In genomic region chr22:41091139-41092022, GRCh38 we compare ENCODE assay signal across 8 cellular contexts. TPM values are rescaled to one million over a fixed set of nuclear protein-coding genes. Genes with fewer than 3 reads are reported as not detected.
DNase-seq lines count a peak whose midpoint lies in the region; ATAC-seq and TF ChIP-seq lines count a peak whose summit lies in the region.

No MANE protein-coding gene starts in this region.

- H3K36me3 ChIP-seq in KOPT-K1 (ENCODE audit: insufficient read depth, low read length), result peaks cover 10% of the 10 kb centered on the region
- no peaks in the 10 kb centered on the region for H3K36me3 ChIP-seq in Peyer's patch
- H3K36me3 ChIP-seq in esophagus muscularis mucosa, result no peaks in the 10 kb centered on the region
- peaks cover 0 to 4% of the 10 kb centered on the region in 2 donors for H3K36me3 ChIP-seq in muscle layer of duodenum (ENCODE audit: control insufficient read depth in 1 of 2, insufficient read depth in 2 of 2, low read length in 2 of 2)

- DNase-seq in DMS79 (lab: John Stamatoyannopoulos, UW) (peak; percentile 87), Peyer's patch (peak; percentile 99 to 100 (median 100)), activated T-helper 1 cell treated with Interleukin-2 at 50 U/mL for 16 hours (ENCODE audit: low read depth) (peak; percentile 99), esophagus muscularis mucosa (ENCODE audit: extremely low spot score) (peak; percentile 100)
- DNase-seq in stimulated activated CD8-positive, alpha-beta memory T cell treated with anti-CD3 and anti-CD28 coated beads, Interleukin-7, amount 100 ng/mL, for 24 hours (ENCODE audit: low read depth), result peak; percentile 96

- H3K4me1 ChIP-seq in Peyer's patch, result peaks cover 0 to 13% (median 6%) of the 10 kb centered on the region in 4 donors
- H3K4me1 ChIP-seq in esophagus muscularis mucosa, result peaks cover 31 to 39% (median 34%) of the 10 kb centered on the region in 4 donors
- H3K4me1 ChIP-seq in muscle layer of duodenum (ENCODE audit: control insufficient read depth in 1 of 2, insufficient read depth in 2 of 2, low read length in 2 of 2), result peaks cover 6 to 18% of the 10 kb centered on the region in 2 donors

- no peaks in the 10 kb centered on the region for H3K27me3 ChIP-seq in Peyer's patch
- H3K27me3 ChIP-seq in esophagus muscularis mucosa, result no peaks in the 10 kb centered on the region
- no peaks in the 10 kb centered on the region for H3K27me3 ChIP-seq in muscle layer of duodenum (ENCODE audit: low read depth, low read length)

- under 1% methylated on average over 30 of the region's 66 CpGs for WGBS in esophagus muscularis mucosa

- H3K9me3 ChIP-seq in KOPT-K1 (ENCODE audit: insufficient read depth, low read length, poor library complexity, severe bottlenecking) (no peaks in the 10 kb centered on the region), Peyer's patch (no peaks in the 10 kb centered on the region), esophagus muscularis mucosa (no peaks in the 10 kb centered on the region), muscle layer of duodenum (ENCODE audit: control insufficient read depth in 1 of 2, low read length in 2 of 2) (no peaks in the 10 kb centered on the region)

- TF ChIP-seq POLR2A in Peyer's patch (IDR thresholded peaks at IDR 0.05), result peak; percentile 54 to 92
- peak; percentile 79 for TF ChIP-seq POLR2A in esophagus muscularis mucosa (IDR thresholded peaks at IDR 0.05; ENCODE audit: low read depth)

- TF ChIP-seq CTCF in Peyer's patch (IDR thresholded peaks at IDR 0.05), result peak in 2 of 6 experiments; percentile 3 to 8
- TF ChIP-seq CTCF in esophagus muscularis mucosa (IDR thresholded peaks at IDR 0.05), result no peak

- TF ChIP-seq EP300 in esophagus muscularis mucosa (IDR thresholded peaks at IDR 0.05), result no peak

- intact Hi-C loops in esophagus muscularis mucosa (cut with DNase I), result loop anchor here (1.0 kb wide), 2 partner anchors 69 to 140 kb away; partner anchors contain the start of gene RBX1

- H3K27ac ChIP-seq in KOPT-K1 (ENCODE audit: low read depth, low read length, poor library complexity, severe bottlenecking), result peak overlapping the region; percentile 98
- H3K27ac ChIP-seq in Peyer's patch, result peak overlapping the region; percentile 99 to 100 (median 100)
- peak overlapping the region; percentile 100 for H3K27ac ChIP-seq in esophagus muscularis mucosa (replicated peaks in 1 of 4)
- peak overlapping the region; percentile 94 for H3K27ac ChIP-seq in muscle layer of duodenum (ENCODE audit: low read length)

- peak; percentile 73 for ATAC-seq in GM21786 (IDR thresholded peaks at IDR 0.05; ENCODE audit: unreplicated experiment)

- H3K4me3 ChIP-seq in Peyer's patch (peak overlapping the region; percentile 84 to 95 (median 92)), esophagus muscularis mucosa (peak overlapping the region; percentile 96 to 100 (median 100)), muscle layer of duodenum (ENCODE audit: low read depth in 1 of 2, low read length in 2 of 2) (peak overlapping the region; percentile 83 to 92)

RNA-seq across cellular contexts. Expression of gene EP300, which starts 1.0 kb away (rescaled TPM):
- total RNA-seq in Peyer's patch (100 to 1,000 TPM; 142 to 155 (median 149) TPM), esophagus muscularis mucosa (100 to 1,000 TPM in 1 of 4 donors, 10 to 100 TPM in 3; 50.5 to 111 (median 77.7) TPM)

Comparison
In these comparisons a context has a peak if more than half of its experiments do, and no peak if none do; other contexts are left out.
1. Peak in every context shown above with its lines: DNase-seq, ATAC-seq, H3K4me3 ChIP-seq and H3K27ac ChIP-seq.